Comparison of ENCODE assay signal across 10 cellular contexts in genomic region chr22:42697542-42698013, GRCh38. TPM values are rescaled to one million over a fixed set of nuclear protein-coding genes. Genes with fewer than 3 reads are reported as not detected.
DNase-seq lines count a peak whose midpoint lies in the region; ATAC-seq and TF ChIP-seq lines count a peak whose summit lies in the region.
"Had no signal": no experiment of that assay in that cellular context is flagged by ENCODE, and none has a peak within 500 bp of the region (broad histone marks: within the 10 kb centered on the region; RNA-seq: fewer than 3 reads in every experiment).

No MANE protein-coding gene starts in this region.

- H3K4me1 ChIP-seq in left lung (peaks cover 4 to 15% of the 10 kb centered on the region in 2 donors), tibial nerve (peaks cover 0 to 68% (median 12%) of the 10 kb centered on the region in 4 donors), BE2C (no peaks in the 10 kb centered on the region)

- H3K27me3 ChIP-seq in left lung (no peaks in the 10 kb centered on the region), tibial nerve (no peaks in the 10 kb centered on the region), BE2C (no peaks in the 10 kb centered on the region)

- H3K27ac ChIP-seq in coronary artery: peak overlapping the region; percentile 77 to 94
- H3K27ac ChIP-seq in left lung: peak overlapping the region in 1 of 2 donors; percentile 9
- peak overlapping the region; percentile 3 to 72 (median 30) for H3K27ac ChIP-seq in tibial nerve

- DNase-seq in LHCN-M2 (ENCODE audit: low read depth) (peak; percentile 78), coronary artery (ENCODE audit: low spot score) (peak; percentile 97), left lung (no peak), tibial nerve (ENCODE audit: low spot score in 2 of 2) (peak in 1 of 2 donors; percentile 29), BE2C (no peak), GM13976 (ENCODE audit: low spot score) (no peak), NCI-H1930 (lab: John Stamatoyannopoulos, UW) (no peak)
- DNase-seq in stimulated activated naive CD4-positive, alpha-beta T cell treated with Interleukin-2 at 50 U/mL for 16 hours (lab: John Stamatoyannopoulos, UW): no peak

- H3K9me3 ChIP-seq in left lung (no peaks in the 10 kb centered on the region), tibial nerve (no peaks in the 10 kb centered on the region), BE2C (no peaks in the 10 kb centered on the region)

- in situ Hi-C loops in GM13976 (cut with MboI; ENCODE audit: low sequenced_read_pairs, unreplicated experiment): no loop called here

- TF ChIP-seq CTCF in coronary artery (IDR thresholded peaks at IDR 0.05) (no peak), left lung (IDR thresholded peaks at IDR 0.05) (no peak), tibial nerve (IDR thresholded peaks at IDR 0.05) (no peak), BE2C (IDR thresholded peaks at IDR 0.05; ENCODE audit: low read depth, low read length) (no peak), GM13976 (IDR thresholded peaks at IDR 0.05; ENCODE audit: borderline replicate concordance, control extremely low read depth, extremely low read depth, insufficient read depth, missing control alignments) (no peak)

- H3K36me3 ChIP-seq in left lung (peaks cover 0 to 7% of the 10 kb centered on the region in 2 donors), tibial nerve (peaks cover 0 to 25% (median 0%) of the 10 kb centered on the region in 3 donors), BE2C (no peaks in the 10 kb centered on the region)

- ATAC-seq in left lung: peak; percentile 68
- ATAC-seq: GM12878 had no signal

- TF ChIP-seq POLR2A in tibial nerve (IDR thresholded peaks at IDR 0.05): no peak

- H3K4me3 ChIP-seq in coronary artery (no peak overlapping the region), left lung (no peak overlapping the region), tibial nerve (no peak overlapping the region), BE2C (ENCODE audit: low read depth, low read length) (no peak overlapping the region)
- H3K4me3 ChIP-seq: GM12878 had no signal

- TF ChIP-seq EP300 in tibial nerve (IDR thresholded peaks at IDR 0.05): peak in 1 of 2 donors; percentile 37

- intact Hi-C loops in left lung (cut with DNase I): no loop called here

- whole genome bisulfite sequencing in tibial nerve, 2 donors: 53 to 67% methylated on average over 11 to 14 of the region's 16 CpGs

RNA-seq across cellular contexts. Expression of gene A4GALT, which starts 23.1 kb away (rescaled TPM):
- total RNA-seq in LHCN-M2 (2014; rRNA removed) (22.6 and 29.3 TPM in 2 replicates), left lung (10 to 100 TPM; 11.2 to 21.3 TPM), tibial nerve (100 to 1,000 TPM in 2 of 4 donors, 10 to 100 TPM in 2; 73.0 to 146 (median 99.0) TPM)
- 11.6 TPM for polyA plus RNA-seq in LHCN-M2 (2012)
- not detected for polyA plus RNA-seq in BE2C (2012; ENCODE audit: insufficient read depth, insufficient read length, low read depth)

RNA-seq across cellular contexts. Expression of gene CYB5R3, which starts 48.4 kb away (rescaled TPM):
- total RNA-seq in LHCN-M2 (2014; rRNA removed): 165 and 193 TPM in 2 replicates
- 530 TPM for polyA plus RNA-seq in LHCN-M2 (2012)
- 100 to 1,000 TPM; 250 to 265 TPM for total RNA-seq in left lung
- 100 to 1,000 TPM; 134 to 200 (median 176) TPM for total RNA-seq in tibial nerve
- polyA plus RNA-seq in BE2C (2012; ENCODE audit: insufficient read depth, insufficient read length, low read depth): 287 TPM

RNA-seq across cellular contexts. Expression of gene ATP5MGL, which starts 57.2 kb away (rescaled TPM):
- not detected in 2 replicates for total RNA-seq in LHCN-M2 (2014; rRNA removed)
- polyA plus RNA-seq in LHCN-M2 (2012): 0.10 TPM
- total RNA-seq in left lung: 1 to 10 TPM in 1 of 2 donors, under 1 TPM in 1; 0.60 to 1.2 TPM
- total RNA-seq in tibial nerve: 1 to 10 TPM in 1 of 4 donors, not detected in 3; 2.7 TPM
- polyA plus RNA-seq in BE2C (2012; ENCODE audit: insufficient read depth, insufficient read length, low read depth): not detected
- total RNA-seq: glomerular endothelial cell had no signal

Comparison
In these comparisons a context has a peak if more than half of its experiments do, and no peak if none do; other contexts are left out.
1. DNase-seq: peak in LHCN-M2 (single experiment) and coronary artery (single experiment); none in left lung (0 of 2), BE2C (single experiment), GM13976 (single experiment), stimulated activated naive CD4-positive, alpha-beta T cell treated with Interleukin-2 at 50 U/mL for 16 hours (single experiment) and NCI-H1930 (0 of 2).